In genomic region chr1:154992721-154993571, GRCh38 we compare ENCODE assay signal across 6 cellular contexts. TPM values are rescaled to one million over a fixed set of nuclear protein-coding genes. Genes with fewer than 3 reads are reported as not detected.
DNase-seq lines count a peak whose midpoint lies in the region; ATAC-seq and TF ChIP-seq lines count a peak whose summit lies in the region.

No MANE protein-coding gene starts in this region.

- H3K27ac ChIP-seq in smooth muscle cell (ENCODE audit: low read depth) (peak overlapping the region; percentile 56), thyroid gland (no peak overlapping the region)

- no peak overlapping the region for H3K4me3 Mint-ChIP-seq in activated naive CD4-positive, alpha-beta T cell treated with anti-CD3 and anti-CD28 coated beads, Interleukin-2, amount 10 ng/mL, durations not matched to agents 7 days and 5 days
- no peak overlapping the region for H3K4me3 Mint-ChIP-seq in activated T-helper 1 cell treated with anti-CD3 and anti-CD28 coated beads, Interleukin-12 subunit alpha, Interleukin-12 subunit beta, Interleukin-2, Interleukin-4 antibody, amounts not matched to agents 30 ng/mL and 10 ng/mL and 1 ng/mL, durations not matched to agents 14 hours and 24 hours and 36 hours

- no peak overlapping the region for H2AFZ ChIP-seq in smooth muscle cell (ENCODE audit: low read depth)

- H3K36me3 ChIP-seq in smooth muscle cell (ENCODE audit: low read depth) (no peaks in the 10 kb centered on the region), thyroid gland (peaks cover 5 to 10% of the 10 kb centered on the region in 2 donors)

- H3K27me3 ChIP-seq in smooth muscle cell (ENCODE audit: low read depth) (no peaks in the 10 kb centered on the region), thyroid gland (no peaks in the 10 kb centered on the region)

- 91% methylated on average over 14 of the region's 14 CpGs for WGBS in smooth muscle cell (ENCODE audit: low lambda C conversion rate)
- WGBS in thyroid gland, 2 donors: 80 to 86% methylated on average over 11 to 13 of the region's 14 CpGs

- H3K4me1 Mint-ChIP-seq in activated naive CD4-positive, alpha-beta T cell treated with anti-CD3 and anti-CD28 coated beads, Interleukin-2, amount 10 ng/mL, durations not matched to agents 7 days and 5 days: peaks cover 27% of the 10 kb centered on the region
- H3K4me1 Mint-ChIP-seq in activated T-helper 1 cell treated with anti-CD3 and anti-CD28 coated beads, Interleukin-12 subunit alpha, Interleukin-12 subunit beta, Interleukin-2, Interleukin-4 antibody, amounts not matched to agents 30 ng/mL and 10 ng/mL and 1 ng/mL, durations not matched to agents 14 hours and 24 hours and 36 hours (ENCODE audit: low read depth): peaks cover 37% of the 10 kb centered on the region

- CTCF ChIA-PET in activated naive CD4-positive, alpha-beta T cell treated with anti-CD3 and anti-CD28 coated beads, Interleukin-2, amount 10 ng/mL, durations not matched to agents 7 days and 5 days (lab: Charles Lee): interaction anchor here (1.1 to 8.8 kb wide), 5 partner anchors 9 to 214 kb away, joined by 3 to 72 read pairs (median 6); partner anchors contain the start of gene FLAD1

- TF ChIP-seq CTCF in smooth muscle cell (IDR thresholded peaks at IDR 0.05; ENCODE audit: borderline replicate concordance, insufficient read depth, poor library complexity, severe bottlenecking): no peak
- TF ChIP-seq CTCF in thyroid gland (IDR thresholded peaks at IDR 0.05): peak in 1 of 6 experiments; percentile 13

- H3K9me3 Mint-ChIP-seq in activated naive CD4-positive, alpha-beta T cell treated with anti-CD3 and anti-CD28 coated beads, Interleukin-2, amount 50 U/mL, for 72 hours: no peaks in the 10 kb centered on the region
- H3K9me3 Mint-ChIP-seq in activated naive CD4-positive, alpha-beta T cell treated with anti-CD3 and anti-CD28 coated beads, Interleukin-2, amount 10 ng/mL, durations not matched to agents 7 days and 5 days: no peaks in the 10 kb centered on the region
- no peaks in the 10 kb centered on the region for H3K9me3 Mint-ChIP-seq in activated T-helper 1 cell treated with anti-CD3 and anti-CD28 coated beads, Interleukin-12 subunit alpha, Interleukin-12 subunit beta, Interleukin-2, Interleukin-4 antibody, amounts not matched to agents 30 ng/mL and 10 ng/mL and 1 ng/mL, durations not matched to agents 14 hours and 24 hours and 36 hours

- H3K9me3 ChIP-seq in smooth muscle cell (replicated peaks; ENCODE audit: low read depth): no peaks in the 10 kb centered on the region
- no peaks in the 10 kb centered on the region for H3K9me3 ChIP-seq in thyroid gland

- no peak for TF ChIP-seq POLR2A in thyroid gland (IDR thresholded peaks at IDR 0.05)

- no peaks in the 10 kb centered on the region for H3K27me3 Mint-ChIP-seq in activated naive CD4-positive, alpha-beta T cell treated with anti-CD3 and anti-CD28 coated beads, Interleukin-2, amount 10 ng/mL, durations not matched to agents 7 days and 5 days
- H3K27me3 Mint-ChIP-seq in activated T-helper 1 cell treated with anti-CD3 and anti-CD28 coated beads, Interleukin-12 subunit alpha, Interleukin-12 subunit beta, Interleukin-2, Interleukin-4 antibody, amounts not matched to agents 30 ng/mL and 10 ng/mL and 1 ng/mL, durations not matched to agents 14 hours and 24 hours and 36 hours (ENCODE audit: insufficient read depth): no peaks in the 10 kb centered on the region

- H3K36me3 Mint-ChIP-seq in activated naive CD4-positive, alpha-beta T cell treated with anti-CD3 and anti-CD28 coated beads, Interleukin-2, amount 50 U/mL, for 72 hours: peaks cover 0 to 12% of the 10 kb centered on the region in 2 donors
- H3K36me3 Mint-ChIP-seq in activated naive CD4-positive, alpha-beta T cell treated with anti-CD3 and anti-CD28 coated beads, Interleukin-2, amount 10 ng/mL, durations not matched to agents 7 days and 5 days: peaks cover 14% of the 10 kb centered on the region
- H3K36me3 Mint-ChIP-seq in activated T-helper 1 cell treated with anti-CD3 and anti-CD28 coated beads, Interleukin-12 subunit alpha, Interleukin-12 subunit beta, Interleukin-2, Interleukin-4 antibody, amounts not matched to agents 30 ng/mL and 10 ng/mL and 1 ng/mL, durations not matched to agents 14 hours and 24 hours and 36 hours (ENCODE audit: low read depth): peaks cover 18% of the 10 kb centered on the region

- H3K9ac ChIP-seq in smooth muscle cell (ENCODE audit: low read depth): no peak overlapping the region

- H4K20me1 ChIP-seq in smooth muscle cell (ENCODE audit: low read depth): no peaks in the 10 kb centered on the region

- intact Hi-C loops in activated T-helper 1 cell treated with anti-CD3 and anti-CD28 coated beads, Interleukin-12 subunit alpha, Interleukin-12 subunit beta, Interleukin-2, Interleukin-4 antibody, amounts not matched to agents 30 ng/mL and 10 ng/mL and 1 ng/mL, durations not matched to agents 14 hours and 24 hours and 36 hours (cut with micrococcal nuclease): no loop called here
- intact Hi-C loops in thyroid gland (cut with DNase I): no loop called here

- peaks cover 7% of the 10 kb centered on the region for H3K79me2 ChIP-seq in smooth muscle cell (ENCODE audit: low read depth)

- H3K27ac Mint-ChIP-seq in activated naive CD4-positive, alpha-beta T cell treated with anti-CD3 and anti-CD28 coated beads, Interleukin-2, amount 50 U/mL, for 72 hours: peak overlapping the region in 1 of 2 donors; percentile 34
- no peak overlapping the region for H3K27ac Mint-ChIP-seq in activated naive CD4-positive, alpha-beta T cell treated with anti-CD3 and anti-CD28 coated beads, Interleukin-2, amount 10 ng/mL, durations not matched to agents 7 days and 5 days
- H3K27ac Mint-ChIP-seq in activated T-helper 1 cell treated with anti-CD3 and anti-CD28 coated beads, Interleukin-12 subunit alpha, Interleukin-12 subunit beta, Interleukin-2, Interleukin-4 antibody, amounts not matched to agents 30 ng/mL and 10 ng/mL and 1 ng/mL, durations not matched to agents 14 hours and 24 hours and 36 hours: peak overlapping the region; percentile 23

- H3F3A ChIP-seq in smooth muscle cell (ENCODE audit: low read depth): no peaks in the 10 kb centered on the region

- no peak for DNase-seq in activated naive CD4-positive, alpha-beta T cell treated with anti-CD3 and anti-CD28 coated beads, Interleukin-2, amount 50 U/mL, for 72 hours (ENCODE audit: low spot score in 2 of 2)
- no peak for DNase-seq in activated naive CD4-positive, alpha-beta T cell treated with anti-CD3 and anti-CD28 coated beads, Interleukin-2, amount 10 ng/mL, durations not matched to agents 7 days and 5 days
- DNase-seq in activated T-helper 1 cell treated with anti-CD3 and anti-CD28 coated beads, Interleukin-12 subunit alpha, Interleukin-12 subunit beta, Interleukin-2, Interleukin-4 antibody, amounts not matched to agents 30 ng/mL and 10 ng/mL and 1 ng/mL, durations not matched to agents 14 hours and 24 hours and 36 hours (ENCODE audit: low spot score): no peak
- DNase-seq in smooth muscle cell (lab: John Stamatoyannopoulos, UW; ENCODE audit: unreplicated experiment) (no peak), thyroid gland (no peak)

- H3K4me3 ChIP-seq in smooth muscle cell (no peak overlapping the region), thyroid gland (replicated peaks in 1 of 3) (no peak overlapping the region)

- H3K4me1 ChIP-seq in smooth muscle cell (ENCODE audit: low read depth): no peaks in the 10 kb centered on the region
- no peaks in the 10 kb centered on the region for H3K4me1 ChIP-seq in thyroid gland

- ATAC-seq in activated naive CD4-positive, alpha-beta T cell treated with anti-CD3 and anti-CD28 coated beads, Interleukin-2, amount 50 U/mL, for 72 hours: peak; percentile 8 to 20
- ATAC-seq in HG02973 (IDR thresholded peaks at IDR 0.05; ENCODE audit: unreplicated experiment): no peak

- H3K4me2 ChIP-seq in smooth muscle cell: no peak overlapping the region

RNA-seq across cellular contexts. Expression of gene LENEP, which starts 0.4 kb away (rescaled TPM):
- total RNA-seq in activated naive CD4-positive, alpha-beta T cell treated with anti-CD3 and anti-CD28 coated beads, Interleukin-2, amount 50 U/mL, for 72 hours: under 1 TPM; 0.66 to 0.68 TPM
- 1.5 and 1.8 TPM in 2 replicates for total RNA-seq in activated T-helper 1 cell treated with anti-CD3 and anti-CD28 coated beads, Interleukin-12 subunit alpha, Interleukin-12 subunit beta, Interleukin-2, Interleukin-4 antibody, amounts not matched to agents 30 ng/mL and 10 ng/mL and 1 ng/mL, durations not matched to agents 14 hours and 24 hours and 36 hours
- total RNA-seq in smooth muscle cell: not detected in 2 replicates
- polyA plus RNA-seq in smooth muscle cell: not detected in 2 replicates
- not detected for total RNA-seq in thyroid gland

RNA-seq across cellular contexts. Expression of gene ZBTB7B, which starts 9.7 kb away (rescaled TPM):
- total RNA-seq in activated naive CD4-positive, alpha-beta T cell treated with anti-CD3 and anti-CD28 coated beads, Interleukin-2, amount 50 U/mL, for 72 hours: 100 to 1,000 TPM in 1 of 2 donors, 10 to 100 TPM in 1; 97.4 to 184 TPM
- 166 and 172 TPM in 2 replicates for total RNA-seq in activated T-helper 1 cell treated with anti-CD3 and anti-CD28 coated beads, Interleukin-12 subunit alpha, Interleukin-12 subunit beta, Interleukin-2, Interleukin-4 antibody, amounts not matched to agents 30 ng/mL and 10 ng/mL and 1 ng/mL, durations not matched to agents 14 hours and 24 hours and 36 hours
- 15.3 and 15.5 TPM in 2 replicates for total RNA-seq in smooth muscle cell
- polyA plus RNA-seq in smooth muscle cell: 7.5 and 10.0 TPM in 2 replicates
- total RNA-seq in thyroid gland: 10 to 100 TPM; 35.7 to 89.8 (median 47.3) TPM

RNA-seq across cellular contexts. Expression of gene FLAD1, which starts 9.8 kb away (rescaled TPM):
- 10 to 100 TPM; 40.8 to 41.9 TPM for total RNA-seq in activated naive CD4-positive, alpha-beta T cell treated with anti-CD3 and anti-CD28 coated beads, Interleukin-2, amount 50 U/mL, for 72 hours
- 69.2 and 74.3 TPM in 2 replicates for total RNA-seq in activated T-helper 1 cell treated with anti-CD3 and anti-CD28 coated beads, Interleukin-12 subunit alpha, Interleukin-12 subunit beta, Interleukin-2, Interleukin-4 antibody, amounts not matched to agents 30 ng/mL and 10 ng/mL and 1 ng/mL, durations not matched to agents 14 hours and 24 hours and 36 hours
- total RNA-seq in smooth muscle cell (30.7 and 31.1 TPM in 2 replicates), thyroid gland (10 to 100 TPM; 24.1 to 39.3 (median 31.1) TPM)
- polyA plus RNA-seq in smooth muscle cell: 51.4 and 52.1 TPM in 2 replicates

RNA-seq across cellular contexts. Expression of gene CKS1B, which starts 18.5 kb away (rescaled TPM):
- 100 to 1,000 TPM; 202 to 308 TPM for total RNA-seq in activated naive CD4-positive, alpha-beta T cell treated with anti-CD3 and anti-CD28 coated beads, Interleukin-2, amount 50 U/mL, for 72 hours
- total RNA-seq in activated T-helper 1 cell treated with anti-CD3 and anti-CD28 coated beads, Interleukin-12 subunit alpha, Interleukin-12 subunit beta, Interleukin-2, Interleukin-4 antibody, amounts not matched to agents 30 ng/mL and 10 ng/mL and 1 ng/mL, durations not matched to agents 14 hours and 24 hours and 36 hours: 151 and 158 TPM in 2 replicates
- total RNA-seq in smooth muscle cell (41.6 and 46.3 TPM in 2 replicates), thyroid gland (10 to 100 TPM; 14.3 to 29.5 (median 22.6) TPM)
- 115 and 116 TPM in 2 replicates for polyA plus RNA-seq in smooth muscle cell

RNA-seq across cellular contexts. Expression of gene SHC1, which starts 22.4 kb away (rescaled TPM):
- total RNA-seq in activated naive CD4-positive, alpha-beta T cell treated with anti-CD3 and anti-CD28 coated beads, Interleukin-2, amount 50 U/mL, for 72 hours: 10 to 100 TPM; 50.3 to 76.2 TPM
- 61.4 and 62.3 TPM in 2 replicates for total RNA-seq in activated T-helper 1 cell treated with anti-CD3 and anti-CD28 coated beads, Interleukin-12 subunit alpha, Interleukin-12 subunit beta, Interleukin-2, Interleukin-4 antibody, amounts not matched to agents 30 ng/mL and 10 ng/mL and 1 ng/mL, durations not matched to agents 14 hours and 24 hours and 36 hours
- 207 and 216 TPM in 2 replicates for total RNA-seq in smooth muscle cell
- 214 and 249 TPM in 2 replicates for polyA plus RNA-seq in smooth muscle cell
- total RNA-seq in thyroid gland: 100 to 1,000 TPM; 108 to 168 (median 123) TPM
